ENCODE assay signal across 2 cellular contexts in the genomic region with DNA sequence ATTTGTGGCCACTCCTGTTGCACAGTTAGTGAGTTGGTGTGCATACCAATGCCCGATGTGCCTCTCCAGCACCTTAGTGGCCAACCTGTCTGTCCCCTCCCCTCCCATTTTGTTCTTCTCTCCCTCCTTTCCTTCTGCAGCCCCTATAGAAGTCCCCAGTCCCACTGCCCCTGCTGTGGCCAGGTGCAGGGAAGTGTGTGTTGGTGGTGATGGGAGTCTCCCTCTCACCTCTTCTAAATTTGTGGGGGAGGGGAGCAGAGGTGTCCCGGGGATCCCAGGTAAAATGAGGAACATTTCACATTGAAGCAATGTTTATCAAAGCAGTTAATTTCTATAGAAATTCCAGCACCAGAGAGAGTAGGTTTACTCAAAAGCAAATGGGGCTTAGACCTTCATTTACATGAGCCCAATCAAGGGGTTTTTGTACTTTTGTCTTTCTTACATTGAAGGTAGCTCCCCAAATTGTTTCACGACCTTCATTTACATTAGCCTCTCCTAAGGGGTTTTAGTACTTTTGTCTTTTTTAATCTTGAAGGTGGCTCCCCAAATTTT.
TF ChIP-seq lines count a peak whose summit lies in the region.

No MANE protein-coding gene starts in this region.

TF ChIP-seq in HEK293, 187 proteins besides CTCF, POLR2A, EP300 and RAD21:
- no peak for TF ChIP-seq ZNF747 (tag by site-specific recombination; IDR thresholded peaks at IDR 0.05)
- 0 out of 2 replicates have a peak, but pooled peaks have one; percentile 19 for TF ChIP-seq SCRT2 (tag by site-specific recombination; IDR thresholded peaks at IDR 0.05)

TF ChIP-seq in H1, 55 proteins besides CTCF, POLR2A, EP300 and RAD21:
- peak; percentile 35; the same call in 1 of the 2 replicates for TF ChIP-seq SP1 (IDR thresholded peaks at IDR 0.05; ENCODE audit: low read depth, low read length)
- TF ChIP-seq PHF8 (conservative IDR thresholded peaks at IDR 0.05; ENCODE audit: low read depth, low read length), result no peak
- TF ChIP-seq, protein P1, sequence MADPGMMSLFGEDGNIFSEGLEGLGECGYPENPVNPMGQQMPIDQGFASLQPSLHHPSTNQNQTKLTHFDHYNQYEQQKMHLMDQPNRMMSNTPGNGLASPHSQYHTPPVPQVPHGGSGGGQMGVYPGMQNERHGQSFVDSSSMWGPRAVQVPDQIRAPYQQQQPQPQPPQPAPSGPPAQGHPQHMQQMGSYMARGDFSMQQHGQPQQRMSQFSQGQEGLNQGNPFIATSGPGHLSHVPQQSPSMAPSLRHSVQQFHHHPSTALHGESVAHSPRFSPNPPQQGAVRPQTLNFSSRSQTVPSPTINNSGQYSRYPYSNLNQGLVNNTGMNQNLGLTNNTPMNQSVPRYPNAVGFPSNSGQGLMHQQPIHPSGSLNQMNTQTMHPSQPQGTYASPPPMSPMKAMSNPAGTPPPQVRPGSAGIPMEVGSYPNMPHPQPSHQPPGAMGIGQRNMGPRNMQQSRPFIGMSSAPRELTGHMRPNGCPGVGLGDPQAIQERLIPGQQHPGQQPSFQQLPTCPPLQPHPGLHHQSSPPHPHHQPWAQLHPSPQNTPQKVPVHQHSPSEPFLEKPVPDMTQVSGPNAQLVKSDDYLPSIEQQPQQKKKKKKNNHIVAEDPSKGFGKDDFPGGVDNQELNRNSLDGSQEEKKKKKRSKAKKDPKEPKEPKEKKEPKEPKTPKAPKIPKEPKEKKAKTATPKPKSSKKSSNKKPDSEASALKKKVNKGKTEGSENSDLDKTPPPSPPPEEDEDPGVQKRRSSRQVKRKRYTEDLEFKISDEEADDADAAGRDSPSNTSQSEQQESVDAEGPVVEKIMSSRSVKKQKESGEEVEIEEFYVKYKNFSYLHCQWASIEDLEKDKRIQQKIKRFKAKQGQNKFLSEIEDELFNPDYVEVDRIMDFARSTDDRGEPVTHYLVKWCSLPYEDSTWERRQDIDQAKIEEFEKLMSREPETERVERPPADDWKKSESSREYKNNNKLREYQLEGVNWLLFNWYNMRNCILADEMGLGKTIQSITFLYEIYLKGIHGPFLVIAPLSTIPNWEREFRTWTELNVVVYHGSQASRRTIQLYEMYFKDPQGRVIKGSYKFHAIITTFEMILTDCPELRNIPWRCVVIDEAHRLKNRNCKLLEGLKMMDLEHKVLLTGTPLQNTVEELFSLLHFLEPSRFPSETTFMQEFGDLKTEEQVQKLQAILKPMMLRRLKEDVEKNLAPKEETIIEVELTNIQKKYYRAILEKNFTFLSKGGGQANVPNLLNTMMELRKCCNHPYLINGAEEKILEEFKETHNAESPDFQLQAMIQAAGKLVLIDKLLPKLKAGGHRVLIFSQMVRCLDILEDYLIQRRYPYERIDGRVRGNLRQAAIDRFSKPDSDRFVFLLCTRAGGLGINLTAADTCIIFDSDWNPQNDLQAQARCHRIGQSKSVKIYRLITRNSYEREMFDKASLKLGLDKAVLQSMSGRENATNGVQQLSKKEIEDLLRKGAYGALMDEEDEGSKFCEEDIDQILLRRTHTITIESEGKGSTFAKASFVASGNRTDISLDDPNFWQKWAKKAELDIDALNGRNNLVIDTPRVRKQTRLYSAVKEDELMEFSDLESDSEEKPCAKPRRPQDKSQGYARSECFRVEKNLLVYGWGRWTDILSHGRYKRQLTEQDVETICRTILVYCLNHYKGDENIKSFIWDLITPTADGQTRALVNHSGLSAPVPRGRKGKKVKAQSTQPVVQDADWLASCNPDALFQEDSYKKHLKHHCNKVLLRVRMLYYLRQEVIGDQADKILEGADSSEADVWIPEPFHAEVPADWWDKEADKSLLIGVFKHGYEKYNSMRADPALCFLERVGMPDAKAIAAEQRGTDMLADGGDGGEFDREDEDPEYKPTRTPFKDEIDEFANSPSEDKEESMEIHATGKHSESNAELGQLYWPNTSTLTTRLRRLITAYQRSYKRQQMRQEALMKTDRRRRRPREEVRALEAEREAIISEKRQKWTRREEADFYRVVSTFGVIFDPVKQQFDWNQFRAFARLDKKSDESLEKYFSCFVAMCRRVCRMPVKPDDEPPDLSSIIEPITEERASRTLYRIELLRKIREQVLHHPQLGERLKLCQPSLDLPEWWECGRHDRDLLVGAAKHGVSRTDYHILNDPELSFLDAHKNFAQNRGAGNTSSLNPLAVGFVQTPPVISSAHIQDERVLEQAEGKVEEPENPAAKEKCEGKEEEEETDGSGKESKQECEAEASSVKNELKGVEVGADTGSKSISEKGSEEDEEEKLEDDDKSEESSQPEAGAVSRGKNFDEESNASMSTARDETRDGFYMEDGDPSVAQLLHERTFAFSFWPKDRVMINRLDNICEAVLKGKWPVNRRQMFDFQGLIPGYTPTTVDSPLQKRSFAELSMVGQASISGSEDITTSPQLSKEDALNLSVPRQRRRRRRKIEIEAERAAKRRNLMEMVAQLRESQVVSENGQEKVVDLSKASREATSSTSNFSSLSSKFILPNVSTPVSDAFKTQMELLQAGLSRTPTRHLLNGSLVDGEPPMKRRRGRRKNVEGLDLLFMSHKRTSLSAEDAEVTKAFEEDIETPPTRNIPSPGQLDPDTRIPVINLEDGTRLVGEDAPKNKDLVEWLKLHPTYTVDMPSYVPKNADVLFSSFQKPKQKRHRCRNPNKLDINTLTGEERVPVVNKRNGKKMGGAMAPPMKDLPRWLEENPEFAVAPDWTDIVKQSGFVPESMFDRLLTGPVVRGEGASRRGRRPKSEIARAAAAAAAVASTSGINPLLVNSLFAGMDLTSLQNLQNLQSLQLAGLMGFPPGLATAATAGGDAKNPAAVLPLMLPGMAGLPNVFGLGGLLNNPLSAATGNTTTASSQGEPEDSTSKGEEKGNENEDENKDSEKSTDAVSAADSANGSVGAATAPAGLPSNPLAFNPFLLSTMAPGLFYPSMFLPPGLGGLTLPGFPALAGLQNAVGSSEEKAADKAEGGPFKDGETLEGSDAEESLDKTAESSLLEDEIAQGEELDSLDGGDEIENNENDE (IDR thresholded peaks at IDR 0.05; ENCODE audit: insufficient replicate concordance, low read length), result peak; percentile 78
- TF ChIP-seq BACH1 (IDR thresholded peaks at IDR 0.05; ENCODE audit: low read length), result no peak
- peak; percentile 94 for TF ChIP-seq TCF12 (IDR thresholded peaks at IDR 0.05; ENCODE audit: low read depth, low read length)
- peak; percentile 49 for TF ChIP-seq ASH2L (IDR thresholded peaks at IDR 0.05; ENCODE audit: low read length)
- TF ChIP-seq SRF (IDR thresholded peaks at IDR 0.05; ENCODE audit: low read depth, low read length), result no peak
